8 cellular contexts compared by ENCODE assay signal in genomic region chr1:154627247-154628121, GRCh38.
DNase-seq lines count a peak whose midpoint lies in the region; ATAC-seq and TF ChIP-seq lines count a peak whose summit lies in the region.

No MANE protein-coding gene starts in this region.

- H3K27ac ChIP-seq in caudate nucleus (ENCODE audit: low read depth, low read length), result peak overlapping the region; percentile 86

- TF ChIP-seq CTCF in GM13977 (IDR thresholded peaks at IDR 0.05; ENCODE audit: extremely low read depth, insufficient read depth, missing control alignments), result no peak

- ATAC-seq in HG03097 (IDR thresholded peaks at IDR 0.05; ENCODE audit: low FRiP score, unreplicated experiment), result peak; percentile 55
- no peak for ATAC-seq in HG02884 (IDR thresholded peaks at IDR 0.05; ENCODE audit: unreplicated experiment)

- DNase-seq in GM13977 (ENCODE audit: low spot score) (peak; percentile 82), NCI-H345 (lab: John Stamatoyannopoulos, UW) (peak; percentile 98), caudate nucleus (lab: John Stamatoyannopoulos, UW) (peak in 57 of 61 donors; percentile 24 to 91 (median 69)), iris pigment epithelial cell (ENCODE audit: low read depth) (peak; percentile 90), smooth muscle cell of the brain vasculature (ENCODE audit: low read depth, low spot score) (peak; percentile 82)
- DNase-seq in activated CD4-positive, CD25-positive, alpha-beta regulatory T cell treated with anti-CD3 and anti-CD28 coated beads, Interleukin-2, amount 50 U/mL, for 16 hours (ENCODE audit: low read depth, low spot score), result peak; percentile 88

- in situ Hi-C loops in GM13977 (cut with MboI; ENCODE audit: low pct_unique_long_range_greater_than_20kb, low sequenced_read_pairs, unreplicated experiment), result no loop called here
